Comparison of ENCODE assay signal across 10 cellular contexts in genomic region chr1:160862151-160863061, GRCh38. TPM values are rescaled to one million over a fixed set of nuclear protein-coding genes. Genes with fewer than 3 reads are reported as not detected.
DNase-seq lines count a peak whose midpoint lies in the region; ATAC-seq and TF ChIP-seq lines count a peak whose summit lies in the region.
"Had no signal": no experiment of that assay in that cellular context is flagged by ENCODE, and none has a peak within 500 bp of the region (broad histone marks: within the 10 kb centered on the region; RNA-seq: fewer than 3 reads in every experiment).

CD244 (minus strand) TSS chr1:160862887; CDS start chr1:160862677, 210 bp downstream.

- DNase-seq in DMS53 (lab: John Stamatoyannopoulos, UW) (peak; percentile 27), DMS53 treated with DMSO at 0.1 percent for 48 hours (lab: John Stamatoyannopoulos, UW; ENCODE audit: unreplicated experiment) (no peak), cardiac septum (ENCODE audit: low spot score) (peak; percentile 79), NCI-H187 treated with DMSO at 0.1 percent for 48 hours (lab: John Stamatoyannopoulos, UW) (no peak), suprapubic skin (ENCODE audit: low spot score in 2 of 2) (no peak)
- DNase-seq in activated CD4-positive, alpha-beta T cell treated with anti-CD3 and anti-CD28 coated beads, Interleukin-2, amount 10 ng/mL, durations not matched to agents 24 days and 14 days: peak; percentile 81
- DNase-seq in stimulated activated CD8-positive, alpha-beta memory T cell treated with anti-CD3 and anti-CD28 coated beads, Interleukin-12 subunit alpha, Interleukin-12 subunit beta, amount 100 ng/mL, for 1 hour (ENCODE audit: low read depth): peak; percentile 30

- WGBS in suprapubic skin: 35% methylated on average over 8 of the region's 13 CpGs

- TF ChIP-seq CTCF in suprapubic skin (IDR thresholded peaks at IDR 0.05): no peak

- TF ChIP-seq EP300 in suprapubic skin (IDR thresholded peaks at IDR 0.05): no peak

- no peak for TF ChIP-seq POLR2A in suprapubic skin (IDR thresholded peaks at IDR 0.05)

- H3K9me3 ChIP-seq in suprapubic skin: no peaks in the 10 kb centered on the region

- peaks cover 9% of the 10 kb centered on the region for H3K4me1 ChIP-seq in suprapubic skin

- H3K27me3 Mint-ChIP-seq in activated CD4-positive, alpha-beta T cell treated with anti-CD3 and anti-CD28 coated beads, Interleukin-2, amount 10 ng/mL, durations not matched to agents 24 days and 14 days: peaks cover 2% of the 10 kb centered on the region

- H3K36me3 Mint-ChIP-seq in activated CD4-positive, alpha-beta T cell treated with anti-CD3 and anti-CD28 coated beads, Interleukin-2, amount 10 ng/mL, durations not matched to agents 24 days and 14 days (ENCODE audit: low read depth): no peaks in the 10 kb centered on the region

- peak within 1 kb of the TSS; percentile 24 for H3K4me3 Mint-ChIP-seq in activated CD4-positive, alpha-beta T cell treated with anti-CD3 and anti-CD28 coated beads, Interleukin-2, amount 10 ng/mL, durations not matched to agents 24 days and 14 days

- H3K4me1 Mint-ChIP-seq in activated CD4-positive, alpha-beta T cell treated with anti-CD3 and anti-CD28 coated beads, Interleukin-2, amount 10 ng/mL, durations not matched to agents 24 days and 14 days: peaks cover 22% of the 10 kb centered on the region

- peak within 1 kb of the TSS; percentile 65 for H3K27ac Mint-ChIP-seq in activated CD4-positive, alpha-beta T cell treated with anti-CD3 and anti-CD28 coated beads, Interleukin-2, amount 10 ng/mL, durations not matched to agents 24 days and 14 days

- intact Hi-C loops in activated CD4-positive, alpha-beta T cell treated with anti-CD3 and anti-CD28 coated beads, Interleukin-2, amount 10 ng/mL, durations not matched to agents 24 days and 14 days (cut with micrococcal nuclease): loop anchor here (1.0 kb wide), 2 partner anchors 13 to 24 kb away; no protein-coding TSS in a partner anchor
- intact Hi-C loops in cardiac septum (cut with DNase I): no loop called here

- H3K4me3 ChIP-seq in suprapubic skin: no peak within 1 kb of the TSS

- no peaks in the 10 kb centered on the region for H3K36me3 ChIP-seq in suprapubic skin

- H3K27ac ChIP-seq in suprapubic skin: no peak within 1 kb of the TSS
- H3K27ac ChIP-seq: 22Rv1 had no signal

- H3K27me3 ChIP-seq in suprapubic skin: no peaks in the 10 kb centered on the region

- no peaks in the 10 kb centered on the region for H3K9me3 Mint-ChIP-seq in activated CD4-positive, alpha-beta T cell treated with anti-CD3 and anti-CD28 coated beads, Interleukin-2, amount 10 ng/mL, durations not matched to agents 24 days and 14 days

- peak; percentile 73 for ATAC-seq in HG03196 (IDR thresholded peaks at IDR 0.05; ENCODE audit: unreplicated experiment)

RNA-seq across cellular contexts. Expression of gene CD244, which starts in this region (rescaled TPM):
- not detected in 2 replicates for total RNA-seq in activated CD4-positive, alpha-beta T cell treated with anti-CD3 and anti-CD28 coated beads, Interleukin-2, amount 10 ng/mL, durations not matched to agents 24 days and 14 days
- total RNA-seq in cardiac septum (0.24 TPM), suprapubic skin (under 1 TPM in 2 of 4 donors, not detected in 2; 0.49 to 0.68 TPM)
- total RNA-seq: kidney epithelial cell had no signal

Comparison
In these comparisons a context has a peak if more than half of its experiments do, and no peak if none do; other contexts are left out.
1. DNase-seq: peak in DMS53 (single experiment) and stimulated activated CD8-positive, alpha-beta memory T cell treated with anti-CD3 and anti-CD28 coated beads, Interleukin-12 subunit alpha, Interleukin-12 subunit beta, amount 100 ng/mL, for 1 hour (single experiment); none in DMS53 treated with DMSO at 0.1 percent for 48 hours (single experiment), NCI-H187 treated with DMSO at 0.1 percent for 48 hours (single experiment) and suprapubic skin (0 of 2).
2. Peak in DNase-seq in activated CD4-positive, alpha-beta T cell treated with anti-CD3 and anti-CD28 coated beads, Interleukin-2, amount 10 ng/mL, durations not matched to agents 24 days and 14 days; RNA of the gene not detected or under 1 TPM.
3. Peak in DNase-seq in cardiac septum; RNA of the gene not detected or under 1 TPM.